In genomic region chr1:54615531-54616245, GRCh38 we compare ENCODE assay signal across 22 cellular contexts. TPM values are rescaled to one million over a fixed set of nuclear protein-coding genes. Genes with fewer than 3 reads are reported as not detected.
DNase-seq lines count a peak whose midpoint lies in the region; ATAC-seq lines count a peak whose summit lies in the region.
"Had no signal": no experiment of that assay in that cellular context is flagged by ENCODE, and none has a peak within 500 bp of the region (broad histone marks: within the 10 kb centered on the region; RNA-seq: fewer than 3 reads in every experiment).

No MANE protein-coding gene starts in this region.

- DNase-seq in HPDE6-E6E7 (ENCODE audit: extremely low spot score) (peak; percentile 67), NOMO-1 (lab: John Stamatoyannopoulos, UW; ENCODE audit: unreplicated experiment in 2 of 2) (peak; percentile 34 to 54), epithelial cell of prostate (ENCODE audit: low read depth, low spot score) (peak; percentile 66), GF-D8 (lab: John Stamatoyannopoulos, UW) (no peak), NAMALWA (ENCODE audit: low spot score) (no peak)
- DNase-seq in naive thymus-derived CD4-positive, alpha-beta T cell: no peak
- no peak for DNase-seq in stimulated activated CD4-positive, alpha-beta T cell treated with anti-CD3 and anti-CD28 coated beads, Interleukin-12 subunit alpha, Interleukin-12 subunit beta, amount 100 ng/mL, for 4 hours
- DNase-seq: activated CD4-positive, alpha-beta T cell treated with anti-CD3 and anti-CD28 coated beads, Interleukin-2, amount 50 U/mL, for 48 hours; activated T-cell treated with anti-CD3 and anti-CD28 coated beads, Interleukin-2, amount 50 U/mL, for 24 hours; CD8-positive, alpha-beta memory T cell; cortex of kidney; DND-41; foreskin melanocyte; NCI-H1417 had no signal

- peak overlapping the region; percentile 36 for H3K27ac ChIP-seq in epithelial cell of prostate
- no peak overlapping the region for H3K27ac ChIP-seq in naive thymus-derived CD4-positive, alpha-beta T cell (ENCODE audit: low read depth, low read length)
- H3K27ac ChIP-seq: HL-60, suprapubic skin, VCaP had no signal

- no peaks in the 10 kb centered on the region for H3K27me3 ChIP-seq in naive thymus-derived CD4-positive, alpha-beta T cell (ENCODE audit: control insufficient read depth in 2 of 2, insufficient read depth in 2 of 2, low read length in 2 of 2)
- H3K27me3 ChIP-seq: suprapubic skin had no signal

- H3K4me3 ChIP-seq in naive thymus-derived CD4-positive, alpha-beta T cell (ENCODE audit: low read length): no peak overlapping the region
- H3K4me3 ChIP-seq: lung, smooth muscle cell, suprapubic skin had no signal

- CTCF ChIA-PET in naive thymus-derived CD4-positive, alpha-beta T cell (lab: Charles Lee): no interaction called here

- no peaks in the 10 kb centered on the region for H3K4me1 Mint-ChIP-seq in naive thymus-derived CD4-positive, alpha-beta T cell
- H3K4me1 Mint-ChIP-seq: activated naive CD4-positive, alpha-beta T cell treated with anti-CD3 and anti-CD28 coated beads, Interleukin-2, amount 50 U/mL, for 24 hours; CD8-positive, alpha-beta memory T cell had no signal

- H3K27me3 Mint-ChIP-seq in naive thymus-derived CD4-positive, alpha-beta T cell: peaks cover 0 to 6% (median 0%) of the 10 kb centered on the region in 5 donors
- H3K27me3 Mint-ChIP-seq: activated naive CD4-positive, alpha-beta T cell treated with anti-CD3 and anti-CD28 coated beads, Interleukin-2, amount 50 U/mL, for 24 hours; activated T-cell treated with anti-CD3 and anti-CD28 coated beads, Interleukin-2, amount 50 U/mL, for 24 hours had no signal

- no peaks in the 10 kb centered on the region for H3K36me3 ChIP-seq in naive thymus-derived CD4-positive, alpha-beta T cell (ENCODE audit: control insufficient read depth in 2 of 3, insufficient read depth in 3 of 3, low read length in 3 of 3)
- H3K36me3 ChIP-seq: suprapubic skin had no signal

- H3K9me3 ChIP-seq in naive thymus-derived CD4-positive, alpha-beta T cell (ENCODE audit: control insufficient read depth in 2 of 3, low read length in 3 of 3): no peaks in the 10 kb centered on the region
- H3K9me3 ChIP-seq: suprapubic skin had no signal

- H3K36me3 Mint-ChIP-seq in naive thymus-derived CD4-positive, alpha-beta T cell: no peaks in the 10 kb centered on the region
- H3K36me3 Mint-ChIP-seq: activated naive CD4-positive, alpha-beta T cell treated with anti-CD3 and anti-CD28 coated beads, Interleukin-2, amount 50 U/mL, for 24 hours; CD8-positive, alpha-beta memory T cell had no signal

- H3K27ac Mint-ChIP-seq in naive thymus-derived CD4-positive, alpha-beta T cell: no peak overlapping the region
- H3K27ac Mint-ChIP-seq: activated naive CD4-positive, alpha-beta T cell treated with anti-CD3 and anti-CD28 coated beads, Interleukin-2, amount 50 U/mL, for 24 hours; activated T-cell treated with anti-CD3 and anti-CD28 coated beads, Interleukin-2, amount 50 U/mL, for 24 hours had no signal

- ATAC-seq in naive thymus-derived CD4-positive, alpha-beta T cell: peak; percentile 37
- ATAC-seq in GM21367 (IDR thresholded peaks at IDR 0.05; ENCODE audit: unreplicated experiment): no peak

- POLR2A ChIA-PET in naive thymus-derived CD4-positive, alpha-beta T cell (lab: Charles Lee): no interaction called here

- H3K4me3 Mint-ChIP-seq in naive thymus-derived CD4-positive, alpha-beta T cell: no peak overlapping the region
- H3K4me3 Mint-ChIP-seq: activated naive CD4-positive, alpha-beta T cell treated with anti-CD3 and anti-CD28 coated beads, Interleukin-2, amount 50 U/mL, for 24 hours; activated T-cell treated with anti-CD3 and anti-CD28 coated beads, Interleukin-2, amount 50 U/mL, for 24 hours; CD8-positive, alpha-beta memory T cell had no signal

- no peaks in the 10 kb centered on the region for H3K9me3 Mint-ChIP-seq in naive thymus-derived CD4-positive, alpha-beta T cell
- H3K9me3 Mint-ChIP-seq: activated naive CD4-positive, alpha-beta T cell treated with anti-CD3 and anti-CD28 coated beads, Interleukin-2, amount 50 U/mL, for 24 hours; activated T-cell treated with anti-CD3 and anti-CD28 coated beads, Interleukin-2, amount 50 U/mL, for 24 hours; CD8-positive, alpha-beta memory T cell had no signal

- intact Hi-C loops in naive thymus-derived CD4-positive, alpha-beta T cell (cut with micrococcal nuclease): no loop called here

- H3K4me1 ChIP-seq in naive thymus-derived CD4-positive, alpha-beta T cell (ENCODE audit: control insufficient read depth in 2 of 2, insufficient read depth in 2 of 2, low read length in 2 of 2): no peaks in the 10 kb centered on the region

RNA-seq across cellular contexts. Expression of gene FAM151A, which starts 7.6 kb away (rescaled TPM):
- not detected for total RNA-seq in naive thymus-derived CD4-positive, alpha-beta T cell
- not detected for polyA plus RNA-seq in naive thymus-derived CD4-positive, alpha-beta T cell
- total RNA-seq: CD8-positive, alpha-beta memory T cell; endothelial cell of umbilical vein; lung; smooth muscle cell had no signal
- polyA plus RNA-seq: CD8-positive, alpha-beta memory T cell; endothelial cell of umbilical vein; smooth muscle cell had no signal

RNA-seq across cellular contexts. Expression of gene MROH7, which starts 25.9 kb away (rescaled TPM):
- 1 to 10 TPM in 1 of 5 experiments, under 1 TPM in 3, not detected in 1; 0.15 to 1.9 (median 0.33) TPM for total RNA-seq in naive thymus-derived CD4-positive, alpha-beta T cell
- polyA plus RNA-seq in naive thymus-derived CD4-positive, alpha-beta T cell: not detected
- total RNA-seq: CD8-positive, alpha-beta memory T cell had no signal
- polyA plus RNA-seq: CD8-positive, alpha-beta memory T cell had no signal

Comparison
In these comparisons a context has a peak if more than half of its experiments do, and no peak if none do; other contexts are left out.
1. DNase-seq: peak in HPDE6-E6E7 (single experiment), NOMO-1 (2 of 2) and epithelial cell of prostate (single experiment); none in naive thymus-derived CD4-positive, alpha-beta T cell (0 of 9), stimulated activated CD4-positive, alpha-beta T cell treated with anti-CD3 and anti-CD28 coated beads, Interleukin-12 subunit alpha, Interleukin-12 subunit beta, amount 100 ng/mL, for 4 hours (single experiment), GF-D8 (single experiment) and NAMALWA (single experiment).